22 cellular contexts compared by ENCODE assay signal in the genomic region with DNA sequence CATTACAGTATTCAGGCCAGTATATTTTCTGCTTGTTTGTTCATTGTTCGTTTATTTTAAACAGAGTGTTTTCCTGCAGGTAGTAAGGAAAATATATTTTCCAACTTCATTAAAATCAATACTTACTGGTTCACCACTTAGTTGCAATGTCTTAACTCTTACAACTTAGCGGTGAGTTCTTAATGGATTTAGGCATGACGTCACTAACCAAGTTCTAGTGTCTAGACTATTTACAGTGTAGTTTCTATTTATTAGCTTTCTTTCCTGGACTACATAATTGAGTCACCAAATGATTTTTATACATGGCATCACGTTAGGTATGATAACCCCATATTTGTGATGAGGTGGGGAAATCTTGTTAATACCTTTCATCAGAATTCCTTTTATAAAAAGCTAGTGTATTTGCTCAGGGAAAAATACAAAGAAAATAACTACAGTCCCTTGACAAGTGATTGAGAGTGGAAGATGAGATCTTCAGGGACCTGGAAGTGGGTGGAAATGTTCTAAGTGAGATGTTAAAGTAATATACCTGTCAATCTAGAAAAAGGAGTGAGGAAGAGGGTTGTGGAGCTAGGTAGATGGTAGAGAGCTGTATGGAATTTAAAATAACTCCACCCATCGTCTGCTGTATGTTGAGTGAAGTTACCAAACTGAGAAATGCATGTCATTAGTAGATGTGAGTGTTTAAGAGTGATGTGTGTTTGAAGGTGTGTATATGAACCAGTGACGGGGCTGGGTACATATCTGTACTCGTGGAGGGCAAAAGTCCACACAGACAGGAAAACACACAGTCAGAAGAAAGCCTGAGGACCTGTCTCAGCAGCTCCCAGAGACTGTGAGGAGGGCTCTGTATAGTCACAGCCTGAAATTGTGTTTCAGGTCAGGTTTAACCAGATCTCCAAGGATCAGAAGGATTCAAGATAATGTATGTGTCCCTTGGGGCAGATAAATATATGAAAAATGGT.
A peak's percentile ranks its signal among the peaks of the same experiment; 100 is the strongest.
DNase-seq lines count a peak whose midpoint lies in the region; ATAC-seq, FAIRE-seq and TF ChIP-seq lines count a peak whose summit lies in the region.
"Had no signal": no experiment of that assay in that cellular context is flagged by ENCODE, and none has a peak within 500 bp of the region (broad histone marks: within the 10 kb centered on the region; RNA-seq: fewer than 3 reads in every experiment).

No MANE protein-coding gene starts in this region.

- DNase-seq in H1 (ENCODE audit: low read depth in 1 of 2, low spot score in 2 of 2) (no peak), fibroblast of the aortic adventitia (ENCODE audit: low read depth) (peak; percentile 8), mesothelial cell of epicardium (ENCODE audit: low spot score in 2 of 2, unreplicated experiment in 2 of 2) (no peak), uterus (no peak), brain microvascular endothelial cell (no peak), heart right ventricle (no peak)
- DNase-seq: Caco-2; CD4-positive, alpha-beta memory T cell; DND-41; H9; KBM-7; NCI-H1092; NCI-H1436; NCI-H187 treated with DMSO at 0.1 percent for 48 hours; NCI-H2227 treated with DMSO at 0.1 percent for 48 hours; NCI-H510A; PC-9; RPMI8226; SHP77 had no signal

- no peaks in the 10 kb centered on the region for H3K23me2 ChIP-seq in H1 (ENCODE audit: low read depth, low read length)

- ATAC-seq in HG02885 (IDR thresholded peaks at IDR 0.05; ENCODE audit: poor library complexity, unreplicated experiment), result no peak
- ATAC-seq in heart right ventricle, result no peak
- ATAC-seq: GM12878 had no signal

- H3K4me3 ChIP-seq in H1 (ENCODE audit: extremely low read depth in 1 of 4, insufficient read depth in 2 of 4, low read depth in 3 of 4, low read length in 4 of 4) (no peak overlapping the region), fibroblast of the aortic adventitia (ENCODE audit: low read depth, low read length) (no peak overlapping the region), uterus (no peak overlapping the region), brain microvascular endothelial cell (ENCODE audit: low read depth, low read length) (no peak overlapping the region), heart right ventricle (no peak overlapping the region)
- H3K4me3 ChIP-seq: BLaER1 treated with 17β-estradiol and CSF1 and Interleukin-3, amounts not matched to agents 10 nM and 100 nM; GM12878; PC-9 had no signal

- H3K18ac ChIP-seq in H1 (ENCODE audit: extremely low read depth, low read length), result no peak overlapping the region

- H2BK15ac ChIP-seq in H1 (ENCODE audit: low read length), result no peak overlapping the region

- no peaks in the 10 kb centered on the region for H3K9me3 ChIP-seq in H1 (ENCODE audit: insufficient read depth in 2 of 2, low read depth in 1 of 2, low read length in 1 of 2)
- no peaks in the 10 kb centered on the region for H3K9me3 ChIP-seq in uterus
- peaks cover 0 to 4% (median 0%) of the 10 kb centered on the region in 11 donors for H3K9me3 ChIP-seq in heart right ventricle
- H3K9me3 ChIP-seq: Caco-2 had no signal

- no peak overlapping the region for H4K5ac ChIP-seq in H1 (ENCODE audit: insufficient read length, low read depth, low read length)

- no peak overlapping the region for H3K4ac ChIP-seq in H1 (replicated peaks; ENCODE audit: insufficient read length, low read depth, low read length)

- 0 out of 2 replicates have a peak overlapping the region, but pooled peaks have one; percentile 26 for H2AFZ ChIP-seq in H1 (ENCODE audit: low read length)
- H2AFZ ChIP-seq: PC-9 had no signal

- H3K56ac ChIP-seq in H1 (replicated peaks; ENCODE audit: insufficient read length, low read depth, low read length), result no peak overlapping the region

- no peak overlapping the region for H2BK5ac ChIP-seq in H1 (ENCODE audit: low read depth, low read length)

- no peak overlapping the region for H3K14ac ChIP-seq in H1 (ENCODE audit: insufficient read length)

- no peaks in the 10 kb centered on the region for H4K20me1 ChIP-seq in H1 (replicated peaks in 1 of 2; ENCODE audit: control insufficient read depth in 1 of 2, insufficient read depth in 2 of 2, low read length in 2 of 2)
- H4K20me1 ChIP-seq: BLaER1 treated with 17β-estradiol and CSF1 and Interleukin-3, amounts not matched to agents 10 nM and 100 nM had no signal

- H3K23ac ChIP-seq in H1 (ENCODE audit: insufficient read length), result no peak overlapping the region

- TF ChIP-seq POLR2A in H1 (IDR thresholded peaks at IDR 0.05; ENCODE audit: control extremely low read depth in 1 of 2, low read depth in 2 of 2, low read length in 2 of 2), result no peak
- no peak for TF ChIP-seq POLR2A in uterus (IDR thresholded peaks at IDR 0.05)

- no peak overlapping the region for H2BK120ac ChIP-seq in H1 (replicated peaks; ENCODE audit: low read depth, low read length)

- no peak overlapping the region for H3K4me2 ChIP-seq in H1 (ENCODE audit: insufficient read depth in 1 of 2, low read depth in 2 of 2, low read length in 2 of 2)
- H3K4me2 ChIP-seq: BLaER1 treated with 17β-estradiol and CSF1 and Interleukin-3, amounts not matched to agents 10 nM and 100 nM; PC-9 had no signal

- H3K4me3 Mint-ChIP-seq in mesothelial cell of epicardium, result no peak overlapping the region
- H3K4me3 Mint-ChIP-seq: CD4-positive, alpha-beta memory T cell; H9 had no signal

- no peak overlapping the region for H2BK20ac ChIP-seq in H1 (ENCODE audit: low read length)

- H3K27ac Mint-ChIP-seq in mesothelial cell of epicardium, result peak overlapping the region; percentile 48
- H3K27ac Mint-ChIP-seq: CD4-positive, alpha-beta memory T cell; H9 had no signal

- intact Hi-C loops in uterus (cut with DNase I; ENCODE audit: low total_unique reads), result no loop called here
- intact Hi-C loops in heart right ventricle (cut with DNase I), result no loop called here

- no peaks in the 10 kb centered on the region for H3K79me1 ChIP-seq in H1 (ENCODE audit: low read depth, low read length)

- no peaks in the 10 kb centered on the region for H3K36me3 ChIP-seq in H1 (ENCODE audit: control insufficient read depth in 2 of 4, insufficient read depth in 4 of 4, low read length in 3 of 4)
- H3K36me3 ChIP-seq in uterus, result no peaks in the 10 kb centered on the region
- no peaks in the 10 kb centered on the region for H3K36me3 ChIP-seq in brain microvascular endothelial cell (replicated peaks)
- H3K36me3 ChIP-seq in heart right ventricle, result no peaks in the 10 kb centered on the region
- H3K36me3 ChIP-seq: BLaER1 treated with 17β-estradiol and CSF1 and Interleukin-3, amounts not matched to agents 10 nM and 100 nM had no signal

- TF ChIP-seq EP300 in H1 (IDR thresholded peaks at IDR 0.05; ENCODE audit: borderline replicate concordance in 1 of 2, low read depth in 2 of 2, low read length in 2 of 2), result no peak

- TF ChIP-seq RAD21 in H1 (IDR thresholded peaks at IDR 0.05 in 1 of 2, conservative IDR thresholded peaks at IDR 0.05 in 1 of 2; ENCODE audit: low read depth in 2 of 2, low read length in 2 of 2), result no peak

- H3K4me1 Mint-ChIP-seq in mesothelial cell of epicardium, result peaks cover 25% of the 10 kb centered on the region
- H3K4me1 Mint-ChIP-seq: CD4-positive, alpha-beta memory T cell; H9 had no signal

- peaks cover 6% of the 10 kb centered on the region for H3K9me3 Mint-ChIP-seq in mesothelial cell of epicardium
- H3K9me3 Mint-ChIP-seq: H9 had no signal

- in situ Hi-C loops in brain microvascular endothelial cell (cut with HindIII; ENCODE audit: low pct_ligation_motif_present, low sequenced_read_pairs), result no loop called here

- no peak for FAIRE-seq in H1 (lab: Jason Lieb, UNC)
- FAIRE-seq: GM12878 had no signal

- WGBS in H1 (ENCODE audit: extremely low coverage in 1 of 2, insufficient coverage in 1 of 2, insufficient read length in 1 of 2, insufficient replicate concordance in 2 of 2, low coverage in 1 of 2, low lambda C conversion rate in 2 of 2, missing lambda C conversion rate in 1 of 2), 2 experiments, result 93% methylated on average over 7 of the region's 7 CpGs; no CpG with 5 or more reads in 1 of the 2 experiments
- WGBS in heart right ventricle, 2 donors, result 80 to 82% methylated on average over 7 of the region's 7 CpGs

- H3K9ac ChIP-seq in H1 (replicated peaks in 1 of 4; ENCODE audit: extremely low read depth in 1 of 4, low read depth in 3 of 4, low read length in 3 of 4), result no peak overlapping the region
- H3K9ac ChIP-seq: BLaER1 treated with 17β-estradiol and CSF1 and Interleukin-3, amounts not matched to agents 10 nM and 100 nM had no signal

- no peak for TF ChIP-seq CTCF in H1 (IDR thresholded peaks at IDR 0.05; ENCODE audit: control extremely low read depth in 1 of 3, insufficient read depth in 1 of 3, low read depth in 1 of 3, low read length in 3 of 3)
- TF ChIP-seq CTCF in fibroblast of the aortic adventitia (IDR thresholded peaks at IDR 0.05; ENCODE audit: insufficient read depth, low read length), result no peak
- TF ChIP-seq CTCF in mesothelial cell of epicardium (IDR thresholded peaks at IDR 0.05; ENCODE audit: unreplicated experiment), result no peak
- no peak for TF ChIP-seq CTCF in uterus (IDR thresholded peaks at IDR 0.05)
- no peak for TF ChIP-seq CTCF in brain microvascular endothelial cell (IDR thresholded peaks at IDR 0.05; ENCODE audit: low read depth, low read length, missing control alignments)
- TF ChIP-seq CTCF in heart right ventricle (IDR thresholded peaks at IDR 0.05), result no peak

- no peak overlapping the region for H2AK5ac ChIP-seq in H1 (ENCODE audit: low read depth, low read length)

- H3K27ac ChIP-seq in H1 (ENCODE audit: low read depth, low read length), result no peak overlapping the region
- peak overlapping the region; percentile 57 to 59 for H3K27ac ChIP-seq in uterus
- H3K27ac ChIP-seq in brain microvascular endothelial cell, result no peak overlapping the region
- no peak overlapping the region for H3K27ac ChIP-seq in heart right ventricle
- H3K27ac ChIP-seq: BLaER1 treated with 17β-estradiol and CSF1 and Interleukin-3, amounts not matched to agents 10 nM and 100 nM; PC-9 had no signal

- no peak overlapping the region for H2BK12ac ChIP-seq in H1 (ENCODE audit: low read depth, low read length)

- no peaks in the 10 kb centered on the region for H3K36me3 Mint-ChIP-seq in mesothelial cell of epicardium
- H3K36me3 Mint-ChIP-seq: CD4-positive, alpha-beta memory T cell had no signal

- H4K8ac ChIP-seq in H1 (ENCODE audit: extremely low read depth, insufficient read depth, low read length), result no peak overlapping the region

- CTCF ChIA-PET in H1 (lab: Charles Lee; ENCODE audit: partially characterized antibody), result no interaction called here

- no peak overlapping the region for H4K91ac ChIP-seq in H1 (replicated peaks; ENCODE audit: insufficient read length, low read length)

- H3K4me1 ChIP-seq in H1 (replicated peaks in 1 of 4; ENCODE audit: control insufficient read depth in 3 of 4, insufficient read depth in 4 of 4, low read length in 3 of 4) (no peaks in the 10 kb centered on the region), uterus (no peaks in the 10 kb centered on the region), heart right ventricle (no peaks in the 10 kb centered on the region)
- H3K4me1 ChIP-seq: BLaER1 treated with 17β-estradiol and CSF1 and Interleukin-3, amounts not matched to agents 10 nM and 100 nM; Caco-2 had no signal

- POLR2A ChIA-PET in H1 (lab: Charles Lee; ENCODE audit: partially characterized antibody), result no interaction called here

- H3K27me3 ChIP-seq in H1 (replicated peaks in 1 of 4; ENCODE audit: control insufficient read depth in 3 of 4, extremely low read depth in 1 of 4, insufficient read depth in 3 of 4, low read length in 3 of 4) (no peaks in the 10 kb centered on the region), uterus (no peaks in the 10 kb centered on the region), brain microvascular endothelial cell (replicated peaks) (no peaks in the 10 kb centered on the region), heart right ventricle (no peaks in the 10 kb centered on the region)
- H3K27me3 ChIP-seq: BLaER1 treated with 17β-estradiol and CSF1 and Interleukin-3, amounts not matched to agents 10 nM and 100 nM had no signal

- no peaks in the 10 kb centered on the region for H3K27me3 Mint-ChIP-seq in mesothelial cell of epicardium (ENCODE audit: low read depth)
- H3K27me3 Mint-ChIP-seq: CD4-positive, alpha-beta memory T cell had no signal

- H3K79me2 ChIP-seq in H1 (ENCODE audit: control insufficient read depth in 1 of 2, insufficient read depth in 2 of 2, low read length in 2 of 2), result no peaks in the 10 kb centered on the region

Comparison
In these comparisons a context has a peak if more than half of its experiments do, and no peak if none do; other contexts are left out.
1. H3K27ac ChIP-seq: peak in uterus (2 of 2); none in H1 (single experiment), brain microvascular endothelial cell (single experiment) and heart right ventricle (0 of 10).